ENCODE assay signal across 40 cellular contexts in genomic region chr10:102865620-102866019, GRCh38. TPM values are rescaled to one million over a fixed set of nuclear protein-coding genes. Genes with fewer than 3 reads are reported as not detected.
"Had no signal": no experiment of that assay in that cellular context is flagged by ENCODE, and none has a peak within 500 bp of the region (broad histone marks: within the 10 kb centered on the region; RNA-seq: fewer than 3 reads in every experiment).

No MANE protein-coding gene starts in this region.

- H3K9me3 Mint-ChIP-seq: activated CD4-positive, alpha-beta memory T cell treated with anti-CD3 and anti-CD28 coated beads for 36 hours; activated CD4-positive, alpha-beta T cell treated with anti-CD3 and anti-CD28 coated beads, Interleukin-2, amount 10 ng/mL, durations not matched to agents 24 days and 14 days; activated naive CD4-positive, alpha-beta T cell treated with anti-CD3 and anti-CD28 coated beads for 36 hours; activated naive CD4-positive, alpha-beta T cell treated with anti-CD3 and anti-CD28 coated beads, Interleukin-2, amount 50 U/mL, for 24 hours; activated naive CD8-positive, alpha-beta T cell treated with anti-CD3 and anti-CD28 coated beads for 36 hours; activated naive CD8-positive, alpha-beta T cell treated with anti-CD3 and anti-CD28 coated beads, Interleukin-2, amount 50 U/mL, for 24 hours; activated T-helper 1 cell treated with anti-CD3 and anti-CD28 coated beads, Interleukin-12 subunit alpha, Interleukin-12 subunit beta, Interleukin-2, Interleukin-4 antibody, amounts not matched to agents 30 ng/mL and 10 ng/mL and 1 ng/mL, durations not matched to agents 14 hours and 24 hours and 36 hours; activated T-helper 2 cell treated with anti-CD3 and anti-CD28 coated beads, Interferon-gamma antibody, Interleukin-2, Interleukin-4, amounts not matched to agents 10 μg/mL and 5 μg/mL and 100 μg/mL, durations not matched to agents 14 hours and 24 hours and 36 hours; effector memory CD8-positive, alpha-beta T cell; T-helper 2 cell treated with Interferon-gamma antibody and Interleukin-4, amounts not matched to agents 5 μg/mL and 100 μg/mL, for 36 hours had no signal

- H3K27ac Mint-ChIP-seq: activated CD4-positive, alpha-beta memory T cell treated with anti-CD3 and anti-CD28 coated beads for 36 hours; activated CD4-positive, alpha-beta T cell treated with anti-CD3 and anti-CD28 coated beads for 36 hours; activated CD4-positive, alpha-beta T cell treated with anti-CD3 and anti-CD28 coated beads, Interleukin-2, amount 10 ng/mL, durations not matched to agents 24 days and 14 days; activated CD8-positive, alpha-beta memory T cell treated with anti-CD3 and anti-CD28 coated beads, Interleukin-2, amount 10 ng/mL, durations not matched to agents 7 days and 5 days; activated CD8-positive, alpha-beta T cell treated with anti-CD3 and anti-CD28 coated beads, Interleukin-2, amount 10 ng/mL, durations not matched to agents 7 days and 5 days; activated naive CD4-positive, alpha-beta T cell treated with anti-CD3 and anti-CD28 coated beads for 36 hours; activated naive CD4-positive, alpha-beta T cell treated with anti-CD3 and anti-CD28 coated beads, Interleukin-2, amount 50 U/mL, for 24 hours; activated naive CD8-positive, alpha-beta T cell treated with anti-CD3 and anti-CD28 coated beads for 36 hours; activated naive CD8-positive, alpha-beta T cell treated with anti-CD3 and anti-CD28 coated beads, Interleukin-2, amount 50 U/mL, for 24 hours; activated T-helper 1 cell treated with anti-CD3 and anti-CD28 coated beads, Interleukin-12 subunit alpha, Interleukin-12 subunit beta, Interleukin-2, Interleukin-4 antibody, amounts not matched to agents 30 ng/mL and 10 ng/mL and 1 ng/mL, durations not matched to agents 14 hours and 24 hours and 36 hours; activated T-helper 2 cell treated with anti-CD3 and anti-CD28 coated beads, Interferon-gamma antibody, Interleukin-2, Interleukin-4, amounts not matched to agents 10 μg/mL and 5 μg/mL and 100 μg/mL, durations not matched to agents 14 hours and 24 hours and 36 hours; effector memory CD8-positive, alpha-beta T cell; T-helper 17 cell; T-helper 2 cell treated with Interferon-gamma antibody and Interleukin-4, amounts not matched to agents 5 μg/mL and 100 μg/mL, for 36 hours had no signal

- FAIRE-seq: endothelial cell of umbilical vein had no signal

- H3K4me3 Mint-ChIP-seq: activated CD4-positive, alpha-beta memory T cell treated with anti-CD3 and anti-CD28 coated beads for 36 hours; activated CD4-positive, alpha-beta T cell treated with anti-CD3 and anti-CD28 coated beads for 36 hours; activated CD4-positive, alpha-beta T cell treated with anti-CD3 and anti-CD28 coated beads, Interleukin-2, amount 10 ng/mL, durations not matched to agents 24 days and 14 days; activated CD8-positive, alpha-beta memory T cell treated with anti-CD3 and anti-CD28 coated beads, Interleukin-2, amount 10 ng/mL, durations not matched to agents 7 days and 5 days; activated CD8-positive, alpha-beta T cell treated with anti-CD3 and anti-CD28 coated beads, Interleukin-2, amount 10 ng/mL, durations not matched to agents 7 days and 5 days; activated naive CD4-positive, alpha-beta T cell treated with anti-CD3 and anti-CD28 coated beads for 36 hours; activated naive CD4-positive, alpha-beta T cell treated with anti-CD3 and anti-CD28 coated beads, Interleukin-2, amount 50 U/mL, for 24 hours; activated naive CD8-positive, alpha-beta T cell treated with anti-CD3 and anti-CD28 coated beads for 36 hours; activated naive CD8-positive, alpha-beta T cell treated with anti-CD3 and anti-CD28 coated beads, Interleukin-2, amount 50 U/mL, for 24 hours; activated T-helper 1 cell treated with anti-CD3 and anti-CD28 coated beads, Interleukin-12 subunit alpha, Interleukin-12 subunit beta, Interleukin-2, Interleukin-4 antibody, amounts not matched to agents 30 ng/mL and 10 ng/mL and 1 ng/mL, durations not matched to agents 14 hours and 24 hours and 36 hours; effector memory CD8-positive, alpha-beta T cell; T-helper 17 cell; T-helper 2 cell treated with Interferon-gamma antibody and Interleukin-4, amounts not matched to agents 5 μg/mL and 100 μg/mL, for 36 hours had no signal

- DNase-seq: activated CD4-positive, alpha-beta memory T cell treated with anti-CD3 and anti-CD28 coated beads for 36 hours; activated CD4-positive, alpha-beta T cell treated with anti-CD3 and anti-CD28 coated beads for 36 hours; activated CD4-positive, alpha-beta T cell treated with anti-CD3 and anti-CD28 coated beads, Interleukin-2, amount 10 ng/mL, durations not matched to agents 24 days and 14 days; activated CD4-positive, CD25-positive, alpha-beta regulatory T cell; activated CD4-positive, CD25-positive, alpha-beta regulatory T cell treated with anti-CD3 and anti-CD28 coated beads, Interleukin-2, amount 50 U/mL, for 72 hours; activated CD8-positive, alpha-beta memory T cell treated with anti-CD3 and anti-CD28 coated beads, Interleukin-2, amount 10 ng/mL, durations not matched to agents 7 days and 5 days; activated CD8-positive, alpha-beta memory T cell treated with anti-CD3 and anti-CD28 coated beads, Interleukin-2, amount 50 U/mL, for 4 hours; activated CD8-positive, alpha-beta T cell treated with anti-CD3 and anti-CD28 coated beads, Interleukin-2, amount 10 ng/mL, durations not matched to agents 7 days and 5 days; activated effector memory CD4-positive, alpha-beta T cell treated with anti-CD3 and anti-CD28 coated beads, Interleukin-2, amount 50 U/mL, for 16 hours; activated naive CD4-positive, alpha-beta T cell treated with anti-CD3 and anti-CD28 coated beads for 36 hours; activated naive CD8-positive, alpha-beta T cell treated with anti-CD3 and anti-CD28 coated beads for 36 hours; activated naive CD8-positive, alpha-beta T cell treated with anti-CD3 and anti-CD28 coated beads, Interleukin-2, amount 50 U/mL, for 24 hours; activated T-cell treated with anti-CD3 and anti-CD28 coated beads, Interleukin-2, amount 50 U/mL, for 1 hour; activated T-cell treated with anti-CD3 and anti-CD28 coated beads, Interleukin-2, amount 50 U/mL, for 48 hours; adrenal gland; amygdala; aorta; body of pancreas; caudate nucleus; cortex of kidney; dermis blood vessel endothelial cell; effector CD4-positive, alpha-beta T cell; effector memory CD8-positive, alpha-beta T cell; esophagus squamous epithelium; gastrocnemius medialis; glutamatergic neuron; heart left ventricle; T-helper 1 cell; T-helper 17 cell; T1000 had no signal

- H3K4me3 ChIP-seq: adrenal gland, body of pancreas, esophagus squamous epithelium, gastrocnemius medialis, heart left ventricle had no signal

- H3K9me3 ChIP-seq: adrenal gland, body of pancreas, esophagus squamous epithelium, gastrocnemius medialis, heart left ventricle had no signal

- ATAC-seq: activated CD4-positive, alpha-beta T cell treated with anti-CD3 and anti-CD28 coated beads for 36 hours; activated CD8-positive, alpha-beta memory T cell treated with anti-CD3 and anti-CD28 coated beads, Interleukin-2, amount 10 ng/mL, durations not matched to agents 7 days and 5 days; activated CD8-positive, alpha-beta T cell treated with anti-CD3 and anti-CD28 coated beads, Interleukin-2, amount 10 ng/mL, durations not matched to agents 7 days and 5 days; activated naive CD8-positive, alpha-beta T cell treated with anti-CD3 and anti-CD28 coated beads, Interleukin-2, amount 50 U/mL, for 24 hours; body of pancreas; effector memory CD8-positive, alpha-beta T cell; gastrocnemius medialis; heart left ventricle; T-helper 17 cell had no signal

- H3K27ac ChIP-seq: body of pancreas, epithelial cell of prostate, esophagus squamous epithelium, gastrocnemius medialis, heart left ventricle had no signal

- H3K27me3 ChIP-seq: adrenal gland, body of pancreas, esophagus squamous epithelium, gastrocnemius medialis had no signal

RNA-seq across cellular contexts. Expression of gene AS3MT, which starts 3.6 kb away (rescaled TPM):
- total RNA-seq: endothelial cell of umbilical vein had no signal

RNA-seq across cellular contexts. Expression of gene CYP17A1, which starts 28.4 kb away (rescaled TPM):
- total RNA-seq: activated CD4-positive, alpha-beta memory T cell treated with anti-CD3 and anti-CD28 coated beads for 36 hours; activated CD4-positive, alpha-beta T cell treated with anti-CD3 and anti-CD28 coated beads for 36 hours; activated CD4-positive, alpha-beta T cell treated with anti-CD3 and anti-CD28 coated beads, Interleukin-2, amount 10 ng/mL, durations not matched to agents 24 days and 14 days; activated CD8-positive, alpha-beta memory T cell treated with anti-CD3 and anti-CD28 coated beads for 36 hours; activated CD8-positive, alpha-beta memory T cell treated with anti-CD3 and anti-CD28 coated beads, Interleukin-2, amount 10 ng/mL, durations not matched to agents 7 days and 5 days; activated CD8-positive, alpha-beta T cell treated with anti-CD3 and anti-CD28 coated beads, Interleukin-2, amount 10 ng/mL, durations not matched to agents 7 days and 5 days; activated naive CD4-positive, alpha-beta T cell treated with anti-CD3 and anti-CD28 coated beads for 36 hours; activated naive CD8-positive, alpha-beta T cell treated with anti-CD3 and anti-CD28 coated beads for 36 hours; activated T-helper 1 cell treated with anti-CD3 and anti-CD28 coated beads, Interleukin-12 subunit alpha, Interleukin-12 subunit beta, Interleukin-2, Interleukin-4 antibody, amounts not matched to agents 30 ng/mL and 10 ng/mL and 1 ng/mL, durations not matched to agents 14 hours and 24 hours and 36 hours; activated T-helper 2 cell treated with anti-CD3 and anti-CD28 coated beads, Interferon-gamma antibody, Interleukin-2, Interleukin-4, amounts not matched to agents 10 μg/mL and 5 μg/mL and 100 μg/mL, durations not matched to agents 14 hours and 24 hours and 36 hours; body of pancreas; chondrocyte; dermis blood vessel endothelial cell; endothelial cell of umbilical vein; esophagus squamous epithelium; fibroblast of lung; fibroblast of villous mesenchyme; T-helper 17 cell had no signal
- polyA plus RNA-seq: endothelial cell of umbilical vein, fibroblast of lung, heart left ventricle had no signal
